Comparison of ENCODE assay signal across 8 cellular contexts in genomic region chr5:40834849-40835787, GRCh38. TPM values are rescaled to one million over a fixed set of nuclear protein-coding genes. Genes with fewer than 3 reads are reported as not detected.
DNase-seq lines count a peak whose midpoint lies in the region; ATAC-seq, FAIRE-seq and TF ChIP-seq lines count a peak whose summit lies in the region.

TSS of gene RPL37 (minus strand) at chr5:40835222. CDS start at chr5:40835185, 37 bp downstream.

- intact Hi-C loops in adrenal gland (cut with DNase I) (no loop called here), heart left ventricle (cut with DNase I) (loop anchor here in 8 of 10 donors (1.0 to 10.0 kb wide), 6 partner anchors 37 to 158 kb away; partner anchors contain the start of genes TTC33 (in 8 of the 8), PRKAA1 (in 1 of the 8) and PTGER4 (in 1 of the 8)), posterior cingulate gyrus (cut with DNase I) (loop anchor here (1.0 kb wide), 2 partner anchors 37 to 81 kb away; partner anchors contain the start of gene PRKAA1)

- H3K27ac ChIP-seq in adrenal gland (peak within 1 kb of the TSS; percentile 73 to 98 (median 96)), heart left ventricle (peak within 1 kb of the TSS; percentile 93 to 99 (median 98)), upper lobe of left lung (peak within 1 kb of the TSS; percentile 95 to 99 (median 96))

- peaks cover 0 to 38% of the 10 kb centered on the region in 2 donors for H3K36me3 ChIP-seq in adrenal gland (replicated peaks in 1 of 2)
- peaks cover 0 to 43% (median 40%) of the 10 kb centered on the region in 9 donors for H3K36me3 ChIP-seq in heart left ventricle
- H3K36me3 ChIP-seq in upper lobe of left lung, result peaks cover 24 to 40% (median 38%) of the 10 kb centered on the region in 4 donors

- H3K4me3 ChIP-seq in adrenal gland (peak within 1 kb of the TSS; percentile 58 to 98 (median 70)), heart left ventricle (peak within 1 kb of the TSS; percentile 64 to 82 (median 74)), upper lobe of left lung (peak within 1 kb of the TSS; percentile 67 to 77 (median 70))

- H3K9me3 ChIP-seq in adrenal gland (replicated peaks in 1 of 3), result no peaks in the 10 kb centered on the region
- no peaks in the 10 kb centered on the region for H3K9me3 ChIP-seq in heart left ventricle
- no peaks in the 10 kb centered on the region for H3K9me3 ChIP-seq in upper lobe of left lung

- ATAC-seq in HG02852 (IDR thresholded peaks at IDR 0.05; ENCODE audit: unreplicated experiment) (peak; percentile 95), heart left ventricle (peak; percentile 99 to 100 (median 100)), upper lobe of left lung (ENCODE audit: low FRiP score in 2 of 2) (peak; percentile 99 to 100)

- TF ChIP-seq POLR2A in GM12892 (IDR thresholded peaks at IDR 0.05; ENCODE audit: low read depth, low read length), result peak; percentile 100
- peak; percentile 71 to 90 for TF ChIP-seq POLR2A in adrenal gland (IDR thresholded peaks at IDR 0.05)
- TF ChIP-seq POLR2A in heart left ventricle (IDR thresholded peaks at IDR 0.05), result peak in 1 of 2 donors; percentile 75
- peak in 3 of 4 donors; percentile 76 to 91 (median 82) for TF ChIP-seq POLR2A in upper lobe of left lung (IDR thresholded peaks at IDR 0.05)

- DNase-seq in GM12892 (ENCODE audit: insufficient read length) (peak; percentile 80), NCI-H146 (lab: John Stamatoyannopoulos, UW) (peak; percentile 94), T-helper 1 cell (peak; percentile 76 to 98 (median 85)), adrenal gland (peak; percentile 93 to 98 (median 97)), heart left ventricle (peak; percentile 97 to 98 (median 97)), posterior cingulate gyrus (peak; percentile 94 to 99 (median 96)), upper lobe of left lung (peak; percentile 96 to 97)

- peak in 2 of 4 donors; percentile 8 to 88 for TF ChIP-seq EP300 in upper lobe of left lung (IDR thresholded peaks at IDR 0.05)

- FAIRE-seq in GM12892 (lab: Jason Lieb, UNC), result peak; percentile 89

- H3K27me3 ChIP-seq in adrenal gland (no peaks in the 10 kb centered on the region), heart left ventricle (no peaks in the 10 kb centered on the region), upper lobe of left lung (no peaks in the 10 kb centered on the region)

- TF ChIP-seq CTCF in adrenal gland (IDR thresholded peaks at IDR 0.05) (peak in 1 of 6 experiments; percentile 6), heart left ventricle (IDR thresholded peaks at IDR 0.05) (no peak), upper lobe of left lung (IDR thresholded peaks at IDR 0.05) (peak in 3 of 6 experiments; percentile 12 to 32 (median 12))

- WGBS in adrenal gland, 4 donors, result 1 to 3% (median 3%) methylated on average over 48 to 61 of the region's 61 CpGs
- WGBS in heart left ventricle, 4 donors, result 1 to 6% (median 3%) methylated on average over 56 to 61 of the region's 61 CpGs
- WGBS in upper lobe of left lung, 2 donors, result 3 to 35% methylated on average over 14 to 61 of the region's 61 CpGs

- H3K4me1 ChIP-seq in adrenal gland (replicated peaks in 1 of 2) (peaks cover 22 to 35% of the 10 kb centered on the region in 2 donors), heart left ventricle (peaks cover 0 to 40% (median 23%) of the 10 kb centered on the region in 12 donors), upper lobe of left lung (peaks cover 23 to 31% (median 24%) of the 10 kb centered on the region in 4 donors)

RNA-seq across cellular contexts. Expression of gene RPL37, which starts in this region (rescaled TPM):
- polyA plus RNA-seq in GM12892 (2012; ENCODE audit: missing spikeins), result 6,465 TPM
- total RNA-seq in adrenal gland, result 1,000 to 10,000 TPM in 2 of 8 donors, 100 to 1,000 TPM in 6; 171 to 1,070 (median 566) TPM
- 1,000 to 10,000 TPM; 1,448 to 3,068 (median 1,451) TPM for polyA plus RNA-seq in adrenal gland
- 100 to 1,000 TPM in 7 of 9 donors, 10 to 100 TPM in 2; 32.7 to 838 (median 595) TPM for total RNA-seq in heart left ventricle
- 100 to 1,000 TPM; 848 to 898 TPM for polyA plus RNA-seq in heart left ventricle
- 100 to 1,000 TPM; 115 to 977 (median 185) TPM for total RNA-seq in upper lobe of left lung

Comparison
In these comparisons a context has a peak if more than half of its experiments do, and no peak if none do; other contexts are left out.
1. Peak in every context shown above with its lines: DNase-seq, ATAC-seq, H3K4me3 ChIP-seq and H3K27ac ChIP-seq.
2. intact Hi-C loops: an anchor here in heart left ventricle (1.0 to 10.0 kb wide) and posterior cingulate gyrus (1.0 kb wide); none called in adrenal gland.